1 cellular context compared by ENCODE assay signal in the genomic region with DNA sequence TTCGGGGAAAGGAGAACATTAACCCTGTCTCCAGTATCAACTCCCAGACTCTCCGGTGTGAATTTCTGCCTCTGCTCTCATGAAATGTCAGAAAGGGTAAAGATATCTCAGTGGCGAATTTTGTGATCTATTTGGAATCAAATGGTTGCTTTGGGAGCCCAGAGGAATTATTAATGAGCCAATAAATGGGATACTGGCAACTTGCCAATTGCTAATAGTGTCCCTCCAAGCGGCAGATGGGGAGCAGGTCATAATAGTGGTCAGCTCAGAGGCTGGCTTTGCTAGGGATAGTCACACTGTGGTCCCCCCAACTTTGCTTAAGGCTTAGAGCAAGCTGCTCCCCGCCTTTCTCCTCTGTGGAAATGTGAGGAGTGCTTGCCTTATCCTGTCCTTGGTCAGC.
TF ChIP-seq lines count a peak whose summit lies in the region.

No MANE protein-coding gene starts in this region.

TF ChIP-seq in GM12878, 131 proteins besides CTCF, POLR2A, EP300 and RAD21:
- TF ChIP-seq, protein P1, sequence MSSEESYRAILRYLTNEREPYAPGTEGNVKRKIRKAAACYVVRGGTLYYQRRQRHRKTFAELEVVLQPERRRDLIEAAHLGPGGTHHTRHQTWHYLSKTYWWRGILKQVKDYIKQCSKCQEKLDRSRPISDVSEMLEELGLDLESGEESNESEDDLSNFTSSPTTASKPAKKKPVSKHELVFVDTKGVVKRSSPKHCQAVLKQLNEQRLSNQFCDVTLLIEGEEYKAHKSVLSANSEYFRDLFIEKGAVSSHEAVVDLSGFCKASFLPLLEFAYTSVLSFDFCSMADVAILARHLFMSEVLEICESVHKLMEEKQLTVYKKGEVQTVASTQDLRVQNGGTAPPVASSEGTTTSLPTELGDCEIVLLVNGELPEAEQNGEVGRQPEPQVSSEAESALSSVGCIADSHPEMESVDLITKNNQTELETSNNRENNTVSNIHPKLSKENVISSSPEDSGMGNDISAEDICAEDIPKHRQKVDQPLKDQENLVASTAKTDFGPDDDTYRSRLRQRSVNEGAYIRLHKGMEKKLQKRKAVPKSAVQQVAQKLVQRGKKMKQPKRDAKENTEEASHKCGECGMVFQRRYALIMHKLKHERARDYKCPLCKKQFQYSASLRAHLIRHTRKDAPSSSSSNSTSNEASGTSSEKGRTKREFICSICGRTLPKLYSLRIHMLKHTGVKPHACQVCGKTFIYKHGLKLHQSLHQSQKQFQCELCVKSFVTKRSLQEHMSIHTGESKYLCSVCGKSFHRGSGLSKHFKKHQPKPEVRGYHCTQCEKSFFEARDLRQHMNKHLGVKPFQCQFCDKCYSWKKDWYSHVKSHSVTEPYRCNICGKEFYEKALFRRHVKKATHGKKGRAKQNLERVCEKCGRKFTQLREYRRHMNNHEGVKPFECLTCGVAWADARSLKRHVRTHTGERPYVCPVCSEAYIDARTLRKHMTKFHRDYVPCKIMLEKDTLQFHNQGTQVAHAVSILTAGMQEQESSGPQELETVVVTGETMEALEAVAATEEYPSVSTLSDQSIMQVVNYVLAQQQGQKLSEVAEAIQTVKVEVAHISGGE (CRISPR knock-in tag; IDR thresholded peaks at IDR 0.05): no peak
- TF ChIP-seq, protein P2, sequence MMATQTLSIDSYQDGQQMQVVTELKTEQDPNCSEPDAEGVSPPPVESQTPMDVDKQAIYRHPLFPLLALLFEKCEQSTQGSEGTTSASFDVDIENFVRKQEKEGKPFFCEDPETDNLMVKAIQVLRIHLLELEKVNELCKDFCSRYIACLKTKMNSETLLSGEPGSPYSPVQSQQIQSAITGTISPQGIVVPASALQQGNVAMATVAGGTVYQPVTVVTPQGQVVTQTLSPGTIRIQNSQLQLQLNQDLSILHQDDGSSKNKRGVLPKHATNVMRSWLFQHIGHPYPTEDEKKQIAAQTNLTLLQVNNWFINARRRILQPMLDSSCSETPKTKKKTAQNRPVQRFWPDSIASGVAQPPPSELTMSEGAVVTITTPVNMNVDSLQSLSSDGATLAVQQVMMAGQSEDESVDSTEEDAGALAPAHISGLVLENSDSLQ (IDR thresholded peaks at IDR 0.05): no peak
- TF ChIP-seq FOXM1 (IDR thresholded peaks at IDR 0.05; ENCODE audit: low read depth, low read length): no peak
- no peak for TF ChIP-seq BACH1 (IDR thresholded peaks at IDR 0.05; ENCODE audit: borderline replicate concordance)
- no peak for TF ChIP-seq BHLHE40 (IDR thresholded peaks at IDR 0.05; ENCODE audit: borderline replicate concordance in 1 of 2, low read depth in 2 of 2, low read length in 1 of 2)
- TF ChIP-seq MYB (IDR thresholded peaks at IDR 0.05; ENCODE audit: borderline replicate concordance, low read depth, low read length): no peak
- TF ChIP-seq IKZF2 (IDR thresholded peaks at IDR 0.05): no peak
- TF ChIP-seq, protein P3, sequence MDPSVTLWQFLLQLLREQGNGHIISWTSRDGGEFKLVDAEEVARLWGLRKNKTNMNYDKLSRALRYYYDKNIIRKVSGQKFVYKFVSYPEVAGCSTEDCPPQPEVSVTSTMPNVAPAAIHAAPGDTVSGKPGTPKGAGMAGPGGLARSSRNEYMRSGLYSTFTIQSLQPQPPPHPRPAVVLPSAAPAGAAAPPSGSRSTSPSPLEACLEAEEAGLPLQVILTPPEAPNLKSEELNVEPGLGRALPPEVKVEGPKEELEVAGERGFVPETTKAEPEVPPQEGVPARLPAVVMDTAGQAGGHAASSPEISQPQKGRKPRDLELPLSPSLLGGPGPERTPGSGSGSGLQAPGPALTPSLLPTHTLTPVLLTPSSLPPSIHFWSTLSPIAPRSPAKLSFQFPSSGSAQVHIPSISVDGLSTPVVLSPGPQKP (IDR thresholded peaks at IDR 0.05; ENCODE audit: low read depth, low read length): no peak
- TF ChIP-seq HDAC6 (IDR thresholded peaks at IDR 0.05; ENCODE audit: unreplicated experiment): no peak
- no peak for TF ChIP-seq MTA3 (IDR thresholded peaks at IDR 0.05; ENCODE audit: borderline replicate concordance, low read length)
- no peak for TF ChIP-seq RCOR1 (conservative IDR thresholded peaks at IDR 0.05; ENCODE audit: low read depth, low read length)
- no peak for TF ChIP-seq CBFB (IDR thresholded peaks at IDR 0.05; ENCODE audit: low read depth)
